1 cellular context compared by ENCODE assay signal in genomic region chr4:112563431-112564200, GRCh38.
TF ChIP-seq lines count a peak whose summit lies in the region.

No MANE protein-coding gene starts in this region.

TF ChIP-seq in SK-N-SH, 30 proteins besides CTCF, POLR2A, EP300 and RAD21 (continued from another document):
- TF ChIP-seq IRF3 (IDR thresholded peaks at IDR 0.05; ENCODE audit: low read depth, low read length) (no peak), FOXJ3 (CRISPR knock-in tag; IDR thresholded peaks at IDR 0.05) (no peak), REST (IDR thresholded peaks at IDR 0.05; ENCODE audit: low read depth, low read length) (no peak), FOXM1 (IDR thresholded peaks at IDR 0.05; ENCODE audit: low read depth) (no peak)
